In the genomic region with DNA sequence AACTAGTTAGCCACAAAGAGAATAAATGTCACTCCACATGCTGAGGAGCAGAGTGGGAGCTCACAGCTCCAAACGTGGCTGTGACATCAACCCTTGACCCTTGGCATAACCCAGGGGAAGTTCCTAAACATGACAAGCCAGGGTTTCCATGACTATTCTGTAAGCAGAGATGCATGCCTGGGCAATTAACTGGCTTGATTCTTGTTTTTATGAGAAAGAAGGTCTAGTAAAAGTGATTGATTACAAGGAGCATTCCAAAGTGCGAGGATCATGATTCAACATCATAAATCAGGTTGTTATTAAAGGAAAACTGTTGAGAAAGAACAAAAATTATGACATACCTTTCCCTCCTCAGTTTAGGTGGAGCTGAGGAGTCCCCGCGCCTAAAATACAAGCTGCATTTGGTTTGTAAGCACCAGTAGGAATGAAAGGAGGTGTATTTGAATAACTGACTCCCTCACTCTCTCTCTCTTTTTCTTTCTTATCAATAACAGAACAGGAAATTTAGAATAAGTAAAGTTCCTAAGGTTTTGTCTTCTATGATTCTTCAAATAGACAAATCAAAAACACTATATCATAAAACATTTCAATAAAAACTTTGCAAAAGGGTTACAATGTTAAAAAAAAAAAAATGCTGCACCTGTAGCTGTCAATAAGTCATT, we compare ENCODE assay signal across 14 cellular contexts.
DNase-seq lines count a peak whose midpoint lies in the region; ATAC-seq, FAIRE-seq and TF ChIP-seq lines count a peak whose summit lies in the region.
"Had no signal": no experiment of that assay in that cellular context is flagged by ENCODE, and none has a peak within 500 bp of the region (broad histone marks: within the 10 kb centered on the region; RNA-seq: fewer than 3 reads in every experiment).

No MANE protein-coding gene starts in this region.

- H4K20me1 ChIP-seq in GM12878 (ENCODE audit: control insufficient read depth, insufficient read depth) (no peaks in the 10 kb centered on the region; the same call in 1 of the 2 replicates), osteoblast (ENCODE audit: insufficient read depth, low read length) (no peaks in the 10 kb centered on the region)

- peaks cover 8% of the 10 kb centered on the region for H3K9me3 Mint-ChIP-seq in mesothelial cell of epicardium

- POLR2A ChIA-PET in GM12878 (lab: Charles Lee): interaction anchor here (0.6 kb wide), 1 partner anchor 147 kb away, joined by 6 read pairs; no protein-coding TSS in a partner anchor

- H3K4me3 ChIP-seq in GM12878 (no peak overlapping the region), osteoblast (ENCODE audit: insufficient read depth, low read length) (no peak overlapping the region)

- no peak overlapping the region for H3K9ac ChIP-seq in GM12878 (ENCODE audit: control insufficient read depth, insufficient read depth, low read length)

- RAD21 ChIA-PET in GM12878 (lab: Charles Lee; ENCODE audit: unreplicated experiment): no interaction called here

- H3K9me3 ChIP-seq in GM12878 (replicated peaks; ENCODE audit: control insufficient read depth, insufficient read depth, low read length) (peaks cover 9% of the 10 kb centered on the region), osteoblast (ENCODE audit: low read depth, low read length) (peaks cover 8% of the 10 kb centered on the region)

- intact Hi-C loops in GM12878 (cut with micrococcal nuclease; ENCODE audit: unreplicated experiment): no loop called here

- in situ Hi-C loops in GM12878 (cut with MboI): no loop called here

- peaks cover 11 to 20% of the 10 kb centered on the region in 2 experiments for H3K36me3 ChIP-seq in GM12878 (ENCODE audit: control insufficient read depth in 2 of 2, insufficient read depth in 2 of 2, low read length in 1 of 2)
- no peaks in the 10 kb centered on the region for H3K36me3 ChIP-seq in osteoblast (ENCODE audit: insufficient read depth, low read length)

- peak overlapping the region; percentile 22 for H3K27ac Mint-ChIP-seq in mesothelial cell of epicardium
- H3K27ac Mint-ChIP-seq: activated naive CD4-positive, alpha-beta T cell treated with anti-CD3 and anti-CD28 coated beads, Interleukin-2, amount 10 ng/mL, durations not matched to agents 7 days and 5 days had no signal

- H3K79me2 ChIP-seq in GM12878 (ENCODE audit: control insufficient read depth, insufficient read depth, low read length) (peaks cover 54% of the 10 kb centered on the region), osteoblast (ENCODE audit: insufficient read depth, low read length) (no peaks in the 10 kb centered on the region)

- H3K27me3 Mint-ChIP-seq in mesothelial cell of epicardium (ENCODE audit: low read depth): peaks cover 63% of the 10 kb centered on the region
- H3K27me3 Mint-ChIP-seq: activated naive CD4-positive, alpha-beta T cell treated with anti-CD3 and anti-CD28 coated beads, Interleukin-2, amount 10 ng/mL, durations not matched to agents 7 days and 5 days had no signal

- H3K4me1 Mint-ChIP-seq in mesothelial cell of epicardium: peaks cover 40% of the 10 kb centered on the region

- SMC1A ChIA-PET in GM12878 (lab: Charles Lee; ENCODE audit: uncharacterized antibody, unreplicated experiment): no interaction called here

- no peak for FAIRE-seq in GM12878 (lab: Jason Lieb, UNC)
- FAIRE-seq in RCC 7860 (lab: Jason Lieb, UNC): no peak
- FAIRE-seq: TTC549 had no signal

- DNase-seq in A172 (ENCODE audit: low spot score): peak; percentile 24
- peak; percentile 26 for DNase-seq in HT-29 (ENCODE audit: low spot score)
- no peak for DNase-seq in GM12878 (ENCODE audit: low read depth, low spot score)
- no peak for DNase-seq in mesothelial cell of epicardium (ENCODE audit: low spot score in 2 of 2, unreplicated experiment in 2 of 2)
- no peak for DNase-seq in RCC 7860 (ENCODE audit: low spot score)
- DNase-seq in DMS153 treated with DMSO at 0.1 percent for 48 hours (lab: John Stamatoyannopoulos, UW; ENCODE audit: unreplicated experiment): no peak
- no peak for DNase-seq in GM20000 (ENCODE audit: low spot score)
- no peak for DNase-seq in osteoblast (ENCODE audit: insufficient read length, low spot score, missing footprints)
- DNase-seq: activated naive CD4-positive, alpha-beta T cell treated with anti-CD3 and anti-CD28 coated beads, Interleukin-2, amount 10 ng/mL, durations not matched to agents 7 days and 5 days; hypothalamus; NCI-H187 treated with DMSO at 0.1 percent for 48 hours; nucleus accumbens; SHP77 treated with DMSO at 0.1 percent for 48 hours had no signal

- ATAC-seq in GM12878: peak; percentile 51

- H3K27me3 ChIP-seq in GM12878 (replicated peaks in 1 of 2; ENCODE audit: control insufficient read depth in 2 of 2, insufficient read depth in 2 of 2, low read length in 1 of 2) (no peaks in the 10 kb centered on the region), osteoblast (ENCODE audit: insufficient read depth, low read length) (no peaks in the 10 kb centered on the region)

- peaks cover 4% of the 10 kb centered on the region for H3K36me3 Mint-ChIP-seq in mesothelial cell of epicardium

- no peak overlapping the region for H3K4me2 ChIP-seq in GM12878 (ENCODE audit: control insufficient read depth, insufficient read depth)
- H3K4me2 ChIP-seq in osteoblast (ENCODE audit: insufficient read depth, low read length): no peak overlapping the region

- no peak for TF ChIP-seq POLR2A in GM12878 (IDR thresholded peaks at IDR 0.05; ENCODE audit: low read depth, low read length)

- TF ChIP-seq CTCF in GM12878 (IDR thresholded peaks at IDR 0.05 in 2 of 3, conservative IDR thresholded peaks at IDR 0.05 in 1 of 3; ENCODE audit: control insufficient read depth in 2 of 3, extremely low read depth in 1 of 3, insufficient read depth in 1 of 3, low read depth in 3 of 3, low read length in 3 of 3) (no peak), mesothelial cell of epicardium (IDR thresholded peaks at IDR 0.05; ENCODE audit: unreplicated experiment) (no peak), GM20000 (IDR thresholded peaks at IDR 0.05; ENCODE audit: extremely low read depth, missing control alignments) (no peak), osteoblast (IDR thresholded peaks at IDR 0.05; ENCODE audit: extremely low read depth, low read depth, low read length) (no peak)

- no TSS peak for BruUV-seq in GM12878 (replicated peaks; lab: Mats Ljungman, UMichigan)

- 71% methylated on average over 4 of the region's 4 CpGs for WGBS in GM12878 (ENCODE audit: insufficient coverage, insufficient replicate concordance, low lambda C conversion rate, missing lambda C conversion rate)

- no peak overlapping the region for H3K4me3 Mint-ChIP-seq in mesothelial cell of epicardium
- H3K4me3 Mint-ChIP-seq: activated naive CD4-positive, alpha-beta T cell treated with anti-CD3 and anti-CD28 coated beads, Interleukin-2, amount 10 ng/mL, durations not matched to agents 7 days and 5 days had no signal

- no peak overlapping the region for H3K27ac ChIP-seq in GM12878 (ENCODE audit: control insufficient read depth, insufficient read depth)
- no peak overlapping the region for H3K27ac ChIP-seq in osteoblast (ENCODE audit: low read depth, low read length)

- CTCF ChIA-PET in GM12878 (lab: Yijun Ruan, JAX): interaction anchor here (0.5 to 1.7 kb wide), 2 partner anchors 17 to 331 kb away, joined by 3 to 4 read pairs; no protein-coding TSS in a partner anchor

- TF ChIP-seq EP300 in GM12878 (IDR thresholded peaks at IDR 0.05; ENCODE audit: borderline replicate concordance in 1 of 2, control insufficient read depth in 1 of 2, low read depth in 2 of 2, low read length in 2 of 2): no peak

- no peak overlapping the region for H2AFZ ChIP-seq in GM12878 (ENCODE audit: control insufficient read depth, low read depth, low read length)
- no peak overlapping the region for H2AFZ ChIP-seq in osteoblast (ENCODE audit: low read length)

- TF ChIP-seq RAD21 in GM12878 (IDR thresholded peaks at IDR 0.05; ENCODE audit: insufficient read depth, low read depth, low read length): no peak

- H3K4me1 ChIP-seq in GM12878 (ENCODE audit: control insufficient read depth, insufficient read depth, low read length) (peaks cover 5% of the 10 kb centered on the region; the same call in 1 of the 2 replicates), osteoblast (ENCODE audit: insufficient read depth, low read length) (no peaks in the 10 kb centered on the region)

TF ChIP-seq in GM12878, 131 proteins besides CTCF, POLR2A, EP300 and RAD21:
- TF ChIP-seq GATAD2B (conservative IDR thresholded peaks at IDR 0.05; ENCODE audit: low read depth) (no peak), NR2C1 (IDR thresholded peaks at IDR 0.05) (0 out of 2 replicates have a peak, but pooled peaks have one; percentile 9)

Comparison
In these comparisons a context has a peak if more than half of its experiments do, and no peak if none do; other contexts are left out.
1. DNase-seq: peak in A172 (single experiment) and HT-29 (single experiment); none in GM12878 (single experiment), mesothelial cell of epicardium (0 of 2), RCC 7860 (single experiment), DMS153 treated with DMSO at 0.1 percent for 48 hours (single experiment), GM20000 (single experiment) and osteoblast (single experiment).